Comparison of ENCODE assay signal across 18 cellular contexts in the genomic region with DNA sequence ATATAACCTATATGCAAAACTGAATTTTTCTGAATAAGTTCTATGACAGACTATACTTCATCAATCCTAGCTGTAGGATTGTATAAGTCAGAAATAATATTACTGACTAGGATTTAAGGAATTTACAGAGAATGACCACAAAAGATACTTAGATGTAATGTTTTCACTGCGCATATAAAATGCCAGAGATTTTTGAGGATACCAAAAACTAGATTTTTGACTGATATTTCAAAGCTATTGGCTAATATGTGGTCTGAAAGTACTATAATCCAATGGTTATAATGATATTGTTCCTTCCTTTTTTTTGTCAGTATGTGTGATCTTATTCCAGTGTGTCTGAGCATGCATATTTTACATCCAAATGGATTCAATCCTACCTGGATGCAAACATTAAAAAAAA.
"Had no signal": no experiment of that assay in that cellular context is flagged by ENCODE, and none has a peak within 500 bp of the region (broad histone marks: within the 10 kb centered on the region; RNA-seq: fewer than 3 reads in every experiment).

No MANE protein-coding gene starts in this region.

- ATAC-seq: right lobe of liver; stimulated activated memory B cell treated with anti-CD40 and anti-IgM and Interleukin-4, amounts not matched to agents 10 μg/mL and 1 μg/mL and 100 μg/mL, for 72 hours; stimulated activated naive CD8-positive, alpha-beta T cell treated with anti-CD3 and anti-CD28 coated beads, Interleukin-15, amount 100 ng/mL, for 72 hours had no signal

- DNase-seq: colonic mucosa; dermis blood vessel endothelial cell; esophagus squamous epithelium; foreskin melanocyte; head of caudate nucleus; kidney glomerular epithelial cell; mesendoderm; naive B cell; occipital lobe; right lobe of liver; spleen; stimulated activated CD4-positive, alpha-beta T cell treated with anti-CD3 and anti-CD28 coated beads, Interleukin-15, amount 100 ng/mL, for 24 hours; stimulated activated CD4-positive, alpha-beta T cell treated with anti-CD3 and anti-CD28 coated beads, Interleukin-1b, Interleukin-23, amount 100 ng/mL, for 48 hours; stimulated activated CD4-positive, alpha-beta T cell treated with anti-CD3 and anti-CD28 coated beads, Interleukin-4, amount 100 ng/mL, for 24 hours; stimulated activated naive CD8-positive, alpha-beta T cell treated with anti-CD3 and anti-CD28 coated beads, Interleukin-15, amount 100 ng/mL, for 72 hours; testis; transverse colon had no signal
